ENCODE assay signal across 15 cellular contexts in the genomic region with DNA sequence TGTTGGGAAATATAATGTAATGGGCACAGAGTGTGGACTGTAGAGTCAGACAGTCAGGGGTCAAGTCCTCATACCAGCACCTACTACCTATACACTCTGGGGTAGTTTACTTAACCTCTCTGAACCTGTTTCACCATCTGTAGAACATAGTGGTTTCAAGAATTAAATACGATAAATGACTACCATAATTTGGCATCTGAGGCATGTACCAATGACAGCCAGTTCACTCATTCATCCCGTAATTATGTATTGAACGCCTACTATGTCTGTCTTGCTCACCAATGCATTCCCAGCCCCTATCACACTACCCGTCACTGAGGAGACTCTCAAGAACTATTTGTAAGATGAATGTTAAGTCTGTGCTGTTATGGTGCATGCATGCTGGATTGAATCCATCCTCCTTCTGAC. TPM values are rescaled to one million over a fixed set of nuclear protein-coding genes. Genes with fewer than 3 reads are reported as not detected.
DNase-seq lines count a peak whose midpoint lies in the region; ATAC-seq, FAIRE-seq and TF ChIP-seq lines count a peak whose summit lies in the region.
"Had no signal": no experiment of that assay in that cellular context is flagged by ENCODE, and none has a peak within 500 bp of the region (broad histone marks: within the 10 kb centered on the region; RNA-seq: fewer than 3 reads in every experiment).

No MANE protein-coding gene starts in this region.

- SMC1A ChIA-PET in GM12878 (lab: Charles Lee; ENCODE audit: uncharacterized antibody, unreplicated experiment): interaction anchor here (6.1 kb wide), 1 partner anchor 60 kb away, joined by 112 read pairs; no protein-coding TSS in a partner anchor

- H4K20me1 ChIP-seq in GM12878 (ENCODE audit: control insufficient read depth, insufficient read depth): no peaks in the 10 kb centered on the region

- TF ChIP-seq RAD21 in GM12878 (IDR thresholded peaks at IDR 0.05; ENCODE audit: insufficient read depth, low read depth, low read length): no peak

- TF ChIP-seq EP300 in GM12878 (IDR thresholded peaks at IDR 0.05; ENCODE audit: borderline replicate concordance in 1 of 2, control insufficient read depth in 1 of 2, low read depth in 2 of 2, low read length in 2 of 2): no peak

- FAIRE-seq in GM12878 (lab: Jason Lieb, UNC): no peak

- CTCF ChIA-PET in GM12878 (lab: Yijun Ruan, JAX): interaction anchor here (0.8 to 18.3 kb wide), 4 partner anchors 10 to 74 kb away, joined by 3 to 796 read pairs (median 22); partner anchors contain the start of genes FGA, FGG and PLRG1

- H3K27me3 ChIP-seq in GM12878 (replicated peaks in 1 of 2; ENCODE audit: control insufficient read depth in 2 of 2, insufficient read depth in 2 of 2, low read length in 1 of 2): no peaks in the 10 kb centered on the region
- H3K27me3 ChIP-seq: heart left ventricle had no signal

- no peaks in the 10 kb centered on the region for H3K79me2 ChIP-seq in GM12878 (ENCODE audit: control insufficient read depth, insufficient read depth, low read length)

- POLR2A ChIA-PET in GM12878 (lab: Charles Lee): interaction anchor here (0.9 kb wide), 1 partner anchor 11 kb away, joined by 4 read pairs; no protein-coding TSS in a partner anchor

- TF ChIP-seq POLR2A in GM12878 (IDR thresholded peaks at IDR 0.05; ENCODE audit: low read depth, low read length): no peak

- RAD21 ChIA-PET in GM12878 (lab: Charles Lee; ENCODE audit: unreplicated experiment): interaction anchor here (3.4 kb wide), 1 partner anchor 60 kb away, joined by 88 read pairs; no protein-coding TSS in a partner anchor

- peak; percentile 28 for ATAC-seq in GM12878
- ATAC-seq in left lobe of liver: peak; percentile 42
- ATAC-seq in GM19452 (IDR thresholded peaks at IDR 0.05; ENCODE audit: unreplicated experiment): no peak
- ATAC-seq in HG03378 (IDR thresholded peaks at IDR 0.05; ENCODE audit: unreplicated experiment): no peak
- ATAC-seq: heart left ventricle had no signal

- peak; percentile 21 for DNase-seq in A172 (ENCODE audit: low spot score)
- DNase-seq in HS-5 (ENCODE audit: low read depth): peak; percentile 82
- no peak for DNase-seq in GM12878 (ENCODE audit: low read depth, low spot score)
- no peak for DNase-seq in left lobe of liver (ENCODE audit: low spot score)
- no peak for DNase-seq in cerebellum (ENCODE audit: low spot score)
- DNase-seq in KG1 (lab: John Stamatoyannopoulos, UW): no peak
- DNase-seq: 8988T; activated T-cell treated with anti-CD3 and anti-CD28 coated beads, Interleukin-2, amount 50 U/mL, for 24 hours; heart left ventricle; NCI-H1417 treated with DMSO at 0.1 percent for 48 hours; NCI-H524 treated with DMSO at 0.1 percent for 48 hours had no signal

- intact Hi-C loops in GM12878 (cut with micrococcal nuclease; ENCODE audit: unreplicated experiment): no loop called here

- TF ChIP-seq CTCF in GM12878 (IDR thresholded peaks at IDR 0.05 in 2 of 3, conservative IDR thresholded peaks at IDR 0.05 in 1 of 3; ENCODE audit: control insufficient read depth in 2 of 3, extremely low read depth in 1 of 3, insufficient read depth in 1 of 3, low read depth in 3 of 3, low read length in 3 of 3): no peak

- no peak overlapping the region for H3K4me2 ChIP-seq in GM12878 (ENCODE audit: control insufficient read depth, insufficient read depth)

- H3K4me3 ChIP-seq in GM12878: no peak overlapping the region
- H3K4me3 ChIP-seq: heart left ventricle had no signal

- no peak overlapping the region for H2AFZ ChIP-seq in GM12878 (ENCODE audit: control insufficient read depth, low read depth, low read length)

- H3K27ac ChIP-seq in GM12878 (ENCODE audit: control insufficient read depth, insufficient read depth): no peak overlapping the region
- H3K27ac ChIP-seq: heart left ventricle had no signal

- WGBS in GM12878 (ENCODE audit: insufficient coverage, insufficient replicate concordance, low lambda C conversion rate, missing lambda C conversion rate): 76% methylated on average over 4 of the region's 4 CpGs

- BruUV-seq in GM12878 (replicated peaks; lab: Mats Ljungman, UMichigan): no TSS peak

- H3K4me1 ChIP-seq in GM12878 (ENCODE audit: control insufficient read depth, insufficient read depth, low read length): no peaks in the 10 kb centered on the region
- H3K4me1 ChIP-seq: heart left ventricle had no signal

- no peaks in the 10 kb centered on the region for H3K9me3 ChIP-seq in GM12878 (replicated peaks; ENCODE audit: control insufficient read depth, insufficient read depth, low read length)
- H3K9me3 ChIP-seq: heart left ventricle had no signal

- in situ Hi-C loops in GM12878 (cut with MboI): no loop called here

- H3K36me3 ChIP-seq in GM12878 (ENCODE audit: control insufficient read depth in 2 of 2, insufficient read depth in 2 of 2, low read length in 1 of 2): no peaks in the 10 kb centered on the region
- H3K36me3 ChIP-seq: heart left ventricle had no signal

- H3K9ac ChIP-seq in GM12878 (ENCODE audit: control insufficient read depth, insufficient read depth, low read length): no peak overlapping the region

RNA-seq across cellular contexts. Expression of gene FGB, which starts 2.0 kb away (rescaled TPM):
- not detected in 2 replicates for total RNA-seq in A172 (2014; rRNA removed; shearing (Covaris generic))
- not detected in 2 replicates for total RNA-seq in GM12878 (2013; cell fraction: nucleolus; rRNA removed)
- not detected in 2 replicates for total RNA-seq in GM12878 (2014; rRNA removed)
- not detected in 2 replicates for total RNA-seq in GM12878 (2014; rRNA removed; fragmentation: Illumina TruSeq; extraction: Trizol)
- total RNA-seq in GM12878 (2021): 2.0 and 2.7 TPM in 2 replicates
- polyA plus RNA-seq in GM12878 (2011; ENCODE audit: low read depth): not detected
- not detected in 2 replicates for polyA plus RNA-seq in GM12878 (2011; rRNA removed)
- not detected in 2 replicates for polyA plus RNA-seq in GM12878 (2011; cell fraction: cytosol; rRNA removed)
- polyA plus RNA-seq in GM12878 (2011; cell fraction: nucleus; rRNA removed): not detected in 2 replicates
- not detected in 2 replicates for polyA plus RNA-seq in GM12878 (2012)
- 0.04 TPM in 1 of 2 replicates, not detected in the other for polyA plus RNA-seq in GM12878 (2014; fragmentation: Illumina TruSeq; extraction: Trizol)
- polyA plus RNA-seq in GM12878 (2014; fragmentation: Nextera tagmentation; extraction: Ambion mirVana): not detected
- not detected in 2 replicates for polyA plus RNA-seq in GM12878 (2014; rRNA removed)
- polyA plus RNA-seq in GM12878 (2016; fragmentation: Nextera tagmentation; extraction: Ambion mirVana): not detected
- polyA minus RNA-seq in GM12878 (2011; rRNA and poly(A)+ RNA removed): not detected in 2 replicates
- polyA minus RNA-seq in GM12878 (2011; cell fraction: cytosol; rRNA and poly(A)+ RNA removed): not detected in 2 replicates
- polyA minus RNA-seq in GM12878 (2011; cell fraction: nucleus; rRNA and poly(A)+ RNA removed): not detected in 2 replicates
- total RNA-seq in left lobe of liver: 9,039 TPM
- total RNA-seq in cerebellum: 0.36 TPM
- total RNA-seq: lower leg skin had no signal
- polyA plus RNA-seq: IgD-negative memory B cell had no signal

RNA-seq across cellular contexts. Expression of gene PLRG1, which starts 10.6 kb away (rescaled TPM):
- 71.5 and 71.6 TPM in 2 replicates for total RNA-seq in A172 (2014; rRNA removed; shearing (Covaris generic))
- total RNA-seq in GM12878 (2013; cell fraction: nucleolus; rRNA removed): 88.9 and 101 TPM in 2 replicates
- 54.7 and 71.2 TPM in 2 replicates for total RNA-seq in GM12878 (2014; rRNA removed)
- 63.4 and 63.9 TPM in 2 replicates for total RNA-seq in GM12878 (2014; rRNA removed; fragmentation: Illumina TruSeq; extraction: Trizol)
- 83.9 and 95.9 TPM in 2 replicates for total RNA-seq in GM12878 (2021)
- polyA plus RNA-seq in GM12878 (2011; ENCODE audit: low read depth): 34.6 TPM
- 129 and 157 TPM in 2 replicates for polyA plus RNA-seq in GM12878 (2011; rRNA removed)
- polyA plus RNA-seq in GM12878 (2011; cell fraction: cytosol; rRNA removed): 76.1 and 76.3 TPM in 2 replicates
- polyA plus RNA-seq in GM12878 (2011; cell fraction: nucleus; rRNA removed): 101 and 128 TPM in 2 replicates
- polyA plus RNA-seq in GM12878 (2012): 54.6 and 57.9 TPM in 2 replicates
- polyA plus RNA-seq in GM12878 (2014; fragmentation: Illumina TruSeq; extraction: Trizol): 88.8 and 90.6 TPM in 2 replicates
- polyA plus RNA-seq in GM12878 (2014; fragmentation: Nextera tagmentation; extraction: Ambion mirVana): 100 to 1,000 TPM; 138 to 182 TPM
- 82.7 and 86.9 TPM in 2 replicates for polyA plus RNA-seq in GM12878 (2014; rRNA removed)
- polyA plus RNA-seq in GM12878 (2016; fragmentation: Nextera tagmentation; extraction: Ambion mirVana): 100 to 1,000 TPM; 127 to 129 TPM
- polyA minus RNA-seq in GM12878 (2011; rRNA and poly(A)+ RNA removed): 97.2 and 135 TPM in 2 replicates
- polyA minus RNA-seq in GM12878 (2011; cell fraction: cytosol; rRNA and poly(A)+ RNA removed): 26.6 and 35.7 TPM in 2 replicates
- polyA minus RNA-seq in GM12878 (2011; cell fraction: nucleus; rRNA and poly(A)+ RNA removed): 63.0 and 66.0 TPM in 2 replicates
- total RNA-seq in left lobe of liver: 28.3 TPM
- 76.1 TPM for total RNA-seq in cerebellum

RNA-seq across cellular contexts. Expression of gene FGA, which starts 29.7 kb away (rescaled TPM):
- not detected in 2 replicates for total RNA-seq in A172 (2014; rRNA removed; shearing (Covaris generic))
- total RNA-seq in GM12878 (2013; cell fraction: nucleolus; rRNA removed): not detected in 2 replicates
- total RNA-seq in GM12878 (2014; rRNA removed): not detected in 2 replicates
- not detected in 2 replicates for total RNA-seq in GM12878 (2014; rRNA removed; fragmentation: Illumina TruSeq; extraction: Trizol)
- total RNA-seq in GM12878 (2021): 2.8 and 3.6 TPM in 2 replicates
- polyA plus RNA-seq in GM12878 (2011; ENCODE audit: low read depth): not detected
- polyA plus RNA-seq in GM12878 (2011; rRNA removed): not detected in 2 replicates
- not detected in 2 replicates for polyA plus RNA-seq in GM12878 (2011; cell fraction: cytosol; rRNA removed)
- not detected in 2 replicates for polyA plus RNA-seq in GM12878 (2011; cell fraction: nucleus; rRNA removed)
- polyA plus RNA-seq in GM12878 (2012): not detected in 2 replicates
- polyA plus RNA-seq in GM12878 (2014; fragmentation: Illumina TruSeq; extraction: Trizol): not detected in 2 replicates
- not detected for polyA plus RNA-seq in GM12878 (2014; fragmentation: Nextera tagmentation; extraction: Ambion mirVana)
- polyA plus RNA-seq in GM12878 (2014; rRNA removed): not detected in 2 replicates
- polyA plus RNA-seq in GM12878 (2016; fragmentation: Nextera tagmentation; extraction: Ambion mirVana): not detected
- polyA minus RNA-seq in GM12878 (2011; rRNA and poly(A)+ RNA removed): not detected in 2 replicates
- polyA minus RNA-seq in GM12878 (2011; cell fraction: cytosol; rRNA and poly(A)+ RNA removed): not detected in 2 replicates
- polyA minus RNA-seq in GM12878 (2011; cell fraction: nucleus; rRNA and poly(A)+ RNA removed): not detected in 2 replicates
- total RNA-seq in left lobe of liver: 15,070 TPM
- 0.45 TPM for total RNA-seq in cerebellum
- total RNA-seq: lower leg skin had no signal
- polyA plus RNA-seq: IgD-negative memory B cell had no signal

RNA-seq across cellular contexts. Expression of gene FGG, which starts 51.6 kb away (rescaled TPM):
- total RNA-seq in A172 (2014; rRNA removed; shearing (Covaris generic)): not detected in 2 replicates
- not detected in 2 replicates for total RNA-seq in GM12878 (2013; cell fraction: nucleolus; rRNA removed)
- not detected in 2 replicates for total RNA-seq in GM12878 (2014; rRNA removed)
- not detected in 2 replicates for total RNA-seq in GM12878 (2014; rRNA removed; fragmentation: Illumina TruSeq; extraction: Trizol)
- total RNA-seq in GM12878 (2021): 1.8 and 1.9 TPM in 2 replicates
- not detected for polyA plus RNA-seq in GM12878 (2011; ENCODE audit: low read depth)
- polyA plus RNA-seq in GM12878 (2011; rRNA removed): not detected in 2 replicates
- polyA plus RNA-seq in GM12878 (2011; cell fraction: cytosol; rRNA removed): not detected in 2 replicates
- not detected in 2 replicates for polyA plus RNA-seq in GM12878 (2011; cell fraction: nucleus; rRNA removed)
- not detected in 2 replicates for polyA plus RNA-seq in GM12878 (2012)
- not detected in 2 replicates for polyA plus RNA-seq in GM12878 (2014; fragmentation: Illumina TruSeq; extraction: Trizol)
- not detected for polyA plus RNA-seq in GM12878 (2014; fragmentation: Nextera tagmentation; extraction: Ambion mirVana)
- not detected in 2 replicates for polyA plus RNA-seq in GM12878 (2014; rRNA removed)
- not detected for polyA plus RNA-seq in GM12878 (2016; fragmentation: Nextera tagmentation; extraction: Ambion mirVana)
- polyA minus RNA-seq in GM12878 (2011; rRNA and poly(A)+ RNA removed): not detected in 2 replicates
- not detected in 2 replicates for polyA minus RNA-seq in GM12878 (2011; cell fraction: cytosol; rRNA and poly(A)+ RNA removed)
- polyA minus RNA-seq in GM12878 (2011; cell fraction: nucleus; rRNA and poly(A)+ RNA removed): not detected in 2 replicates
- total RNA-seq in left lobe of liver: 7,950 TPM
- 0.64 TPM for total RNA-seq in cerebellum
- total RNA-seq: lower leg skin had no signal
- polyA plus RNA-seq: IgD-negative memory B cell had no signal

Comparison
In these comparisons a context has a peak if more than half of its experiments do, and no peak if none do; other contexts are left out.
1. DNase-seq: peak in A172 (single experiment) and HS-5 (single experiment); none in GM12878 (single experiment), left lobe of liver (single experiment), cerebellum (single experiment) and KG1 (single experiment).
2. ATAC-seq: peak in GM12878 (single experiment) and left lobe of liver (single experiment); none in GM19452 (single experiment) and HG03378 (single experiment).
3. RNA of gene FGB, which starts 2.0 kb away (total RNA-seq): 9,039 TPM in left lobe of liver (single experiment); 0.36 TPM in cerebellum (single experiment), 2.0 to 2.7 TPM in GM12878 and not detected in A172; every median in the first group is over 1,000 times any median in the second.
4. RNA of gene FGA, which starts 29.7 kb away (total RNA-seq): 15,070 TPM in left lobe of liver (single experiment); 0.45 TPM in cerebellum (single experiment), not detected in A172 and 2.8 to 3.6 TPM in GM12878; every median in the first group is over 1,000 times any median in the second.